In the genomic region with DNA sequence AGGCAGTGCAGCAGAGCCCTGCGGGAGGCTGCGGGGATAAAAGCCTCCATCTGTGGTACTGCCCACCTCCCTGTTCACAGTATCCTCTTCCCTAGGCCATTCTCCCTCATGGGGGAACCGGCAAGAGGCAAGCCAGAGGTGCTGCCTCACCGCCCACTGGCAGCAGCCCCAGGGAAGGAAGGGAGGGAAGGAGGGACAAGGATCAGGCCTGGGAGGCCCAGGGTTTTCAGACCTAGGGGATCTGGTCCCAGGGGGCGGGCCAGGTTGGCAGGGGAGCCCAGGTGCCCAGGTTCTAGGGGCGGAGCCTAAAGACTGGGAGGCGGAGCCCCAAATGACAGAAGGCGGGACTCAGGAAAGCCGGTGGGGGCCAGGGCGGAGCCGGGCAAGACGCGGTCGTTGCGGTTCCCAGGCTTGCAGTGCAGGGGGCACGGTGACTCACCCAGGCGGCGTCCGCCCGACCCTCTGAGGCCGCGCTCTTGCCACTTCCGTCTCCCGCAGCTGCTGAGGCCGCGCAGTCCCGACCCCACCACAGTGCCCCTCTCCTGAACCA, we compare ENCODE assay signal across 9 cellular contexts. TPM values are rescaled to one million over a fixed set of nuclear protein-coding genes. Genes with fewer than 3 reads are reported as not detected.
DNase-seq lines count a peak whose midpoint lies in the region; ATAC-seq, FAIRE-seq and TF ChIP-seq lines count a peak whose summit lies in the region.
"Had no signal": no experiment of that assay in that cellular context is flagged by ENCODE, and none has a peak within 500 bp of the region (broad histone marks: within the 10 kb centered on the region; RNA-seq: fewer than 3 reads in every experiment).

No MANE protein-coding gene starts in this region.

- FAIRE-seq in K562 (lab: Jason Lieb, UNC), result no peak

- no peaks in the 10 kb centered on the region for H4K20me1 ChIP-seq in K562 (replicated peaks; ENCODE audit: control insufficient read depth, insufficient read depth, low read length)

- H3K4me2 ChIP-seq in K562 (ENCODE audit: insufficient read depth, low read length), result peak overlapping the region; percentile 97

- DNase-seq in AG09309 (ENCODE audit: low read depth) (no peak), HFF-Myc (ENCODE audit: extremely low read depth, low read depth) (no peak), K562 (ENCODE audit: extremely low read depth in 1 of 4, low spot score in 3 of 4) (no peak), ureter (ENCODE audit: low spot score) (no peak), DMS 273 treated with DMSO at 0.1 percent for 48 hours (lab: John Stamatoyannopoulos, UW) (no peak), glomerular visceral epithelial cell (ENCODE audit: extremely low spot score) (no peak)
- DNase-seq in effector CD4-positive, alpha-beta T cell, result no peak

- H3K27ac ChIP-seq in K562 (ENCODE audit: extremely low read depth, low read depth, low read length) (peak overlapping the region; percentile 86), mesodermal cell (ENCODE audit: low read depth, low read length, severe bottlenecking) (peak overlapping the region; percentile 93)

- intact Hi-C loops in K562 (cut with micrococcal nuclease), result loop anchor here (5.0 kb wide), 1 partner anchor 60 kb away; no protein-coding TSS in a partner anchor

- CTCF ChIA-PET in K562 (lab: Yijun Ruan, JAX; ENCODE audit: low intra/inter-chr PET ratio), result interaction anchor here (3.5 kb wide), 1 partner anchor 487 kb away, joined by 28 read pairs; no protein-coding TSS in a partner anchor

- H3K4me1 ChIP-seq in K562 (replicated peaks in 1 of 2; ENCODE audit: control insufficient read depth in 2 of 2, insufficient read depth in 2 of 2, low read length in 2 of 2), result peaks cover 29 to 31% of the 10 kb centered on the region in 2 experiments
- peaks cover 8% of the 10 kb centered on the region for H3K4me1 ChIP-seq in mesodermal cell (ENCODE audit: control insufficient read depth, insufficient read depth, low read length, poor library complexity, severe bottlenecking)

- TF ChIP-seq POLR2A in K562 (conservative IDR thresholded peaks at IDR 0.05), result peak; percentile 56; the same call in 1 of the 2 replicates

- peak overlapping the region; percentile 60 for H3K4me3 ChIP-seq in AG09309 (ENCODE audit: control insufficient read depth, low read depth, low read length)
- peak overlapping the region; percentile 57 for H3K4me3 ChIP-seq in HFF-Myc (replicated peaks; ENCODE audit: low read depth, low read length)
- peak overlapping the region; percentile 83 for H3K4me3 ChIP-seq in K562
- peak overlapping the region; percentile 74 for H3K4me3 ChIP-seq in mesodermal cell (ENCODE audit: extremely low read depth, insufficient read depth, low read length, poor library complexity, severe bottlenecking)

- H2AFZ ChIP-seq in K562 (ENCODE audit: low read depth, low read length), result peak overlapping the region; percentile 93

- H3K9me1 ChIP-seq in K562 (ENCODE audit: control insufficient read depth, insufficient read depth, low read length), result no peaks in the 10 kb centered on the region

- H3K27me3 ChIP-seq in K562 (ENCODE audit: control insufficient read depth in 2 of 2, insufficient read depth in 2 of 2, low read length in 2 of 2), result no peaks in the 10 kb centered on the region

- in situ Hi-C loops in K562 (cut with MboI), result no loop called here

- peaks cover 27% of the 10 kb centered on the region for H3K79me2 ChIP-seq in K562 (ENCODE audit: control insufficient read depth, insufficient read depth, low read length)

- TF ChIP-seq CTCF in AG09309 (IDR thresholded peaks at IDR 0.05; ENCODE audit: control insufficient read depth, insufficient read depth, low read depth, low read length, missing control alignments) (no peak), HFF-Myc (IDR thresholded peaks at IDR 0.05; ENCODE audit: low read depth, low read length, missing control alignments) (no peak), K562 (IDR thresholded peaks at IDR 0.05 in 2 of 3, conservative IDR thresholded peaks at IDR 0.05 in 1 of 3; ENCODE audit: insufficient read depth in 2 of 3, low read depth in 1 of 3, low read length in 3 of 3) (no peak)

- H3K9ac ChIP-seq in K562 (ENCODE audit: insufficient read depth in 1 of 2, low read depth in 2 of 2, low read length in 2 of 2), result peak overlapping the region; percentile 92 to 95

- POLR2A ChIA-PET in K562 (lab: Yijun Ruan, JAX), result interaction anchor here (0.6 to 2.0 kb wide), 5 partner anchors 14 to 184 kb away, joined by 3 to 28 read pairs (median 6); no protein-coding TSS in a partner anchor

- TF ChIP-seq EP300 in K562 (IDR thresholded peaks at IDR 0.05; ENCODE audit: low read length), result no peak

- under 1% methylated on average over 27 of the region's 27 CpGs for WGBS in K562 (ENCODE audit: insufficient coverage, low coverage, missing lambda C conversion rate)
- 3 to 4% methylated on average over 25 to 26 of the region's 27 CpGs for WGBS in mesodermal cell (ENCODE audit: insufficient coverage in 2 of 2), 2 experiments

- TF ChIP-seq RAD21 in K562 (CRISPR knock-in tag; conservative IDR thresholded peaks at IDR 0.05 in 1 of 2, IDR thresholded peaks at IDR 0.05 in 1 of 2), result no peak

- H3K9me3 ChIP-seq in K562 (replicated peaks; ENCODE audit: control insufficient read depth, insufficient read depth, low read depth, low read length) (no peaks in the 10 kb centered on the region), mesodermal cell (ENCODE audit: control insufficient read depth, low read length) (no peaks in the 10 kb centered on the region)

- H3K36me3 ChIP-seq in K562 (ENCODE audit: control insufficient read depth, insufficient read depth, low read length), result peaks cover 18% of the 10 kb centered on the region
- peaks cover 3% of the 10 kb centered on the region for H3K36me3 ChIP-seq in mesodermal cell (ENCODE audit: control insufficient read depth, insufficient read depth, low read length)

- ATAC-seq in K562, result no peak

- no TSS peak for BruUV-seq in K562 (replicated peaks; lab: Mats Ljungman, UMichigan)

TF ChIP-seq in K562, 482 proteins besides CTCF, POLR2A, EP300 and RAD21 (continues in another document):
- TF ChIP-seq MAFF (IDR thresholded peaks at IDR 0.05; ENCODE audit: low read length), result no peak
- no peak for TF ChIP-seq NR2C1 (IDR thresholded peaks at IDR 0.05)
- no peak for TF ChIP-seq NR2C1 (tag; IDR thresholded peaks at IDR 0.05)
- peak; percentile 62; the same call in 1 of the 2 replicates for TF ChIP-seq MAX (CRISPR knock-in tag; IDR thresholded peaks at IDR 0.05)
- TF ChIP-seq MTA3 (IDR thresholded peaks at IDR 0.05; ENCODE audit: borderline replicate concordance), result no peak
- TF ChIP-seq SRF (CRISPR knock-in tag; IDR thresholded peaks at IDR 0.05), result no peak
- TF ChIP-seq NFXL1 (CRISPR knock-in tag; IDR thresholded peaks at IDR 0.05), result no peak

RNA-seq across cellular contexts. Expression of gene MTMR4, which starts 3.0 kb away (rescaled TPM):
- total RNA-seq in K562 (2011; cell fraction: chromatin; rRNA removed; ENCODE audit: low replicate concordance), result 160 and 172 TPM in 2 replicates
- total RNA-seq in K562 (2011; cell fraction: nucleolus; rRNA removed), result 62.4 and 79.2 TPM in 2 replicates
- 88.1 and 88.9 TPM in 2 replicates for total RNA-seq in K562 (2011; cell fraction: nucleoplasm; rRNA removed)
- 28.7 and 40.9 TPM in 2 replicates for total RNA-seq in K562 (2014; rRNA removed)
- 28.4 and 28.5 TPM in 2 replicates for total RNA-seq in K562 (2014; rRNA removed; fragmentation: Illumina TruSeq; extraction: Trizol)
- total RNA-seq in K562 (2015; rRNA removed; fragmentation: Illumina TruSeq; extraction: Trizol), result 32.5 and 35.9 TPM in 2 replicates
- total RNA-seq in K562 (2021), result 43.7 and 45.7 TPM in 2 replicates
- polyA plus RNA-seq in K562 (2011; rRNA removed), result 44.6 and 57.3 TPM in 2 replicates
- 29.4 and 34.9 TPM in 2 replicates for polyA plus RNA-seq in K562 (2011; cell fraction: cytosol; rRNA removed)
- polyA plus RNA-seq in K562 (2011; cell fraction: nucleus; rRNA removed), result 111 TPM in 2 replicates
- polyA plus RNA-seq in K562 (2012), result 15.8 and 19.3 TPM in 2 replicates
- 25.7 and 29.4 TPM in 2 replicates for polyA plus RNA-seq in K562 (2014; fragmentation: Illumina TruSeq; extraction: Trizol)
- polyA plus RNA-seq in K562 (2014; fragmentation: Nextera tagmentation; extraction: Ambion mirVana), result 1 to 10 TPM; 8.8 to 9.1 TPM
- polyA plus RNA-seq in K562 (2014; rRNA removed), result 22.7 and 27.4 TPM in 2 replicates
- polyA minus RNA-seq in K562 (2011; rRNA and poly(A)+ RNA removed), result 86.8 and 126 TPM in 2 replicates
- polyA minus RNA-seq in K562 (2011; cell fraction: cytosol; rRNA and poly(A)+ RNA removed), result 29.8 and 38.3 TPM in 2 replicates
- 23.7 and 38.2 TPM in 2 replicates for polyA minus RNA-seq in K562 (2011; cell fraction: nucleus; rRNA and poly(A)+ RNA removed)
- 20.9 TPM for polyA plus RNA-seq in mesodermal cell (2013, experiment 1 of 2)
- 20.1 TPM for polyA plus RNA-seq in mesodermal cell (2013, experiment 2 of 2)
- 76.4 TPM for total RNA-seq in ureter

RNA-seq across cellular contexts. Expression of gene HSF5, which starts 29.2 kb away (rescaled TPM):
- total RNA-seq in K562 (2011; cell fraction: chromatin; rRNA removed; ENCODE audit: low replicate concordance), result 0.07 TPM in 1 of 2 replicates, not detected in the other
- under 0.01 and 0.13 TPM in 2 replicates for total RNA-seq in K562 (2011; cell fraction: nucleolus; rRNA removed)
- total RNA-seq in K562 (2011; cell fraction: nucleoplasm; rRNA removed), result 0.15 TPM in 1 of 2 replicates, not detected in the other
- total RNA-seq in K562 (2014; rRNA removed), result not detected in 2 replicates
- total RNA-seq in K562 (2014; rRNA removed; fragmentation: Illumina TruSeq; extraction: Trizol), result not detected in 2 replicates
- total RNA-seq in K562 (2015; rRNA removed; fragmentation: Illumina TruSeq; extraction: Trizol), result not detected in 2 replicates
- total RNA-seq in K562 (2021), result not detected in 2 replicates
- polyA plus RNA-seq in K562 (2011; rRNA removed), result not detected in 2 replicates
- polyA plus RNA-seq in K562 (2011; cell fraction: cytosol; rRNA removed), result not detected in 2 replicates
- polyA plus RNA-seq in K562 (2011; cell fraction: nucleus; rRNA removed), result not detected in 2 replicates
- polyA plus RNA-seq in K562 (2012), result not detected in 2 replicates
- not detected in 2 replicates for polyA plus RNA-seq in K562 (2014; fragmentation: Illumina TruSeq; extraction: Trizol)
- polyA plus RNA-seq in K562 (2014; fragmentation: Nextera tagmentation; extraction: Ambion mirVana), result not detected
- 0.04 TPM in 1 of 2 replicates, not detected in the other for polyA plus RNA-seq in K562 (2014; rRNA removed)
- not detected in 2 replicates for polyA minus RNA-seq in K562 (2011; rRNA and poly(A)+ RNA removed)
- polyA minus RNA-seq in K562 (2011; cell fraction: cytosol; rRNA and poly(A)+ RNA removed), result not detected in 2 replicates
- not detected in 2 replicates for polyA minus RNA-seq in K562 (2011; cell fraction: nucleus; rRNA and poly(A)+ RNA removed)
- polyA plus RNA-seq in mesodermal cell (2013, experiment 1 of 2), result not detected
- not detected for polyA plus RNA-seq in mesodermal cell (2013, experiment 2 of 2)
- total RNA-seq in ureter, result 0.18 TPM
- total RNA-seq: HT1080 had no signal
